ENCODE assay signal across 31 cellular contexts in genomic region chr12:50021071-50021470, GRCh38. TPM values are rescaled to one million over a fixed set of nuclear protein-coding genes. Genes with fewer than 3 reads are reported as not detected.
DNase-seq lines count a peak whose midpoint lies in the region; ATAC-seq, FAIRE-seq and TF ChIP-seq lines count a peak whose summit lies in the region.
"Had no signal": no experiment of that assay in that cellular context is flagged by ENCODE, and none has a peak within 500 bp of the region (broad histone marks: within the 10 kb centered on the region; RNA-seq: fewer than 3 reads in every experiment).

No MANE protein-coding gene starts in this region.

- no TSS peak for BruUV-seq in MCF 10A (replicated peaks; lab: Mats Ljungman, UMichigan)
- BruUV-seq in K562 (replicated peaks; lab: Mats Ljungman, UMichigan), result no TSS peak

- H3K9me3 ChIP-seq in breast epithelium, result no peaks in the 10 kb centered on the region
- no peaks in the 10 kb centered on the region for H3K9me3 ChIP-seq in K562 (replicated peaks; ENCODE audit: control insufficient read depth, insufficient read depth, low read depth, low read length)
- no peaks in the 10 kb centered on the region for H3K9me3 ChIP-seq in muscle layer of colon (ENCODE audit: low read length)
- H3K9me3 ChIP-seq in upper lobe of right lung, result no peaks in the 10 kb centered on the region
- H3K9me3 ChIP-seq in esophagus squamous epithelium, result no peaks in the 10 kb centered on the region
- H3K9me3 ChIP-seq: heart left ventricle, vagina had no signal

- TF ChIP-seq CTCF in MCF 10A (IDR thresholded peaks at IDR 0.05; ENCODE audit: unreplicated experiment), result no peak
- TF ChIP-seq CTCF in breast epithelium (IDR thresholded peaks at IDR 0.05), result no peak
- TF ChIP-seq CTCF in K562 (IDR thresholded peaks at IDR 0.05 in 2 of 3, conservative IDR thresholded peaks at IDR 0.05 in 1 of 3; ENCODE audit: insufficient read depth in 2 of 3, low read depth in 1 of 3, low read length in 3 of 3), result no peak
- no peak for TF ChIP-seq CTCF in upper lobe of right lung (IDR thresholded peaks at IDR 0.05)
- no peak for TF ChIP-seq CTCF in esophagus squamous epithelium (IDR thresholded peaks at IDR 0.05)

- H3K4me3 Mint-ChIP-seq in MCF 10A (ENCODE audit: unreplicated experiment), result no peak overlapping the region
- H3K4me3 Mint-ChIP-seq in T-cell, result no peak overlapping the region
- H3K4me3 Mint-ChIP-seq: activated CD4-positive, alpha-beta T cell treated with anti-CD3 and anti-CD28 coated beads, Interleukin-2, amount 10 ng/mL, durations not matched to agents 7 days and 5 days; H9; naive thymus-derived CD8-positive, alpha-beta T cell had no signal

- H3K27me3 ChIP-seq in breast epithelium (no peaks in the 10 kb centered on the region), K562 (ENCODE audit: control insufficient read depth in 2 of 2, insufficient read depth in 2 of 2, low read length in 2 of 2) (no peaks in the 10 kb centered on the region), muscle layer of colon (ENCODE audit: control insufficient read depth in 1 of 2, insufficient read depth in 2 of 2, low read length in 2 of 2) (no peaks in the 10 kb centered on the region), upper lobe of right lung (no peaks in the 10 kb centered on the region), esophagus squamous epithelium (no peaks in the 10 kb centered on the region)
- H3K27me3 ChIP-seq: heart left ventricle, vagina had no signal

- 73% methylated on average over 4 of the region's 4 CpGs for WGBS in K562 (ENCODE audit: insufficient coverage, low coverage, missing lambda C conversion rate)
- 61 to 70% methylated on average over 4 of the region's 4 CpGs for WGBS in esophagus squamous epithelium, 2 donors

- CTCF ChIA-PET in MCF 10A (lab: Yijun Ruan, JAX), result interaction anchor here (0.5 to 1.3 kb wide), 6 partner anchors 30 to 752 kb away, joined by 3 to 5 read pairs (median 4); no protein-coding TSS in a partner anchor
- CTCF ChIA-PET in K562 (lab: Yijun Ruan, JAX; ENCODE audit: low intra/inter-chr PET ratio), result no interaction called here
- CTCF ChIA-PET in T-cell (lab: Charles Lee), result interaction anchor here in 1 of 2 donors (1.0 kb wide), 1 partner anchor 55 kb away, joined by 3 read pairs; no protein-coding TSS in a partner anchor

- no peak for TF ChIP-seq RAD21 in K562 (CRISPR knock-in tag; conservative IDR thresholded peaks at IDR 0.05 in 1 of 2, IDR thresholded peaks at IDR 0.05 in 1 of 2)

- no peak overlapping the region for H3K27ac ChIP-seq in breast epithelium
- H3K27ac ChIP-seq in K562 (ENCODE audit: extremely low read depth, low read depth, low read length), result no peak overlapping the region
- H3K27ac ChIP-seq in muscle layer of colon (ENCODE audit: low read depth, low read length), result peak overlapping the region; percentile 41
- H3K27ac ChIP-seq in upper lobe of right lung, result peak overlapping the region; percentile 7
- H3K27ac ChIP-seq in esophagus squamous epithelium, result peak overlapping the region in 2 of 4 donors; percentile 31 to 35
- H3K27ac ChIP-seq: vagina had no signal

- H2AFZ ChIP-seq in K562 (ENCODE audit: low read depth, low read length), result no peak overlapping the region

- H3K9me3 Mint-ChIP-seq in MCF 10A (ENCODE audit: unreplicated experiment) (no peaks in the 10 kb centered on the region), T-cell (peaks cover 0 to 2% (median 0%) of the 10 kb centered on the region in 3 donors)
- H3K9me3 Mint-ChIP-seq: H9; naive thymus-derived CD8-positive, alpha-beta T cell had no signal

- H3K4me1 Mint-ChIP-seq in MCF 10A (ENCODE audit: insufficient read depth, unreplicated experiment) (peaks cover 61% of the 10 kb centered on the region), T-cell (peaks cover 17 to 22% (median 20%) of the 10 kb centered on the region in 3 donors)

- H3K27me3 Mint-ChIP-seq in MCF 10A (ENCODE audit: insufficient read depth, unreplicated experiment) (no peaks in the 10 kb centered on the region), T-cell (no peaks in the 10 kb centered on the region)
- H3K27me3 Mint-ChIP-seq: activated CD4-positive, alpha-beta T cell treated with anti-CD3 and anti-CD28 coated beads, Interleukin-2, amount 10 ng/mL, durations not matched to agents 7 days and 5 days; naive thymus-derived CD8-positive, alpha-beta T cell had no signal

- in situ Hi-C loops in K562 (cut with MboI), result no loop called here

- H3K4me1 ChIP-seq in breast epithelium, result no peaks in the 10 kb centered on the region
- peaks cover 12 to 17% of the 10 kb centered on the region in 2 experiments; a peak in 4 of 5 replicates for H3K4me1 ChIP-seq in K562 (replicated peaks in 1 of 2; ENCODE audit: control insufficient read depth in 2 of 2, insufficient read depth in 2 of 2, low read length in 2 of 2)
- H3K4me1 ChIP-seq in muscle layer of colon (ENCODE audit: insufficient read depth, low read length), result peaks cover 33% of the 10 kb centered on the region
- peaks cover 24% of the 10 kb centered on the region for H3K4me1 ChIP-seq in upper lobe of right lung
- peaks cover 3 to 48% (median 6%) of the 10 kb centered on the region in 3 donors for H3K4me1 ChIP-seq in esophagus squamous epithelium

- 0 out of 2 replicates have a peak, but pooled peaks cover 4% of the 10 kb centered on the region for H4K20me1 ChIP-seq in K562 (replicated peaks; ENCODE audit: control insufficient read depth, insufficient read depth, low read length)

- H3K4me3 ChIP-seq in breast epithelium (no peak overlapping the region), K562 (no peak overlapping the region), muscle layer of colon (ENCODE audit: low read depth in 1 of 2, low read length in 2 of 2) (no peak overlapping the region), upper lobe of right lung (no peak overlapping the region), esophagus squamous epithelium (no peak overlapping the region)
- H3K4me3 ChIP-seq: heart left ventricle, smooth muscle cell, vagina had no signal

- DNase-seq in MCF 10A (ENCODE audit: unreplicated experiment) (no peak), breast epithelium (ENCODE audit: low spot score in 2 of 2) (no peak), K562 (ENCODE audit: extremely low read depth in 1 of 4, low spot score in 3 of 4) (no peak), upper lobe of right lung (no peak), HuH-7.5 (ENCODE audit: low spot score) (no peak), T-cell (no peak), esophagus squamous epithelium (lab: John Stamatoyannopoulos, UW) (no peak)
- DNase-seq: activated CD4-positive, alpha-beta T cell treated with anti-CD3 and anti-CD28 coated beads, Interleukin-2, amount 10 ng/mL, durations not matched to agents 7 days and 5 days; activated effector memory CD4-positive, alpha-beta T cell treated with anti-CD3 and anti-CD28 coated beads, Interleukin-2, amount 50 U/mL, for 16 hours; C1 segment of cervical spinal cord; caudate nucleus; H9; heart left ventricle; naive thymus-derived CD8-positive, alpha-beta T cell; NCI-H1694; NCI-H226; NCI-H82; posterior cingulate gyrus; RPMI8226; stimulated activated CD4-positive, alpha-beta T cell treated with anti-CD3 and anti-CD28 coated beads, Interleukin-4, amount 100 ng/mL, for 4 hours; SW 1271 had no signal

- POLR2A ChIA-PET in MCF 10A (lab: Yijun Ruan, JAX) (no interaction called here), K562 (lab: Yijun Ruan, JAX) (interaction anchor here (0.7 to 2.4 kb wide), 5 partner anchors 8 to 29 kb away, joined by 3 to 7 read pairs (median 4); no protein-coding TSS in a partner anchor), T-cell (lab: Charles Lee) (no interaction called here)

- no peaks in the 10 kb centered on the region for H3K36me3 ChIP-seq in breast epithelium
- H3K36me3 ChIP-seq in K562 (ENCODE audit: control insufficient read depth, insufficient read depth, low read length), result peaks cover 48% of the 10 kb centered on the region
- no peaks in the 10 kb centered on the region for H3K36me3 ChIP-seq in muscle layer of colon (ENCODE audit: insufficient read depth, low read length)
- H3K36me3 ChIP-seq in upper lobe of right lung, result no peaks in the 10 kb centered on the region
- H3K36me3 ChIP-seq in esophagus squamous epithelium, result peaks cover 0 to 4% (median 0%) of the 10 kb centered on the region in 3 donors
- H3K36me3 ChIP-seq: heart left ventricle, vagina had no signal

- TF ChIP-seq POLR2A in breast epithelium (IDR thresholded peaks at IDR 0.05), result no peak
- 0 out of 2 replicates have a peak, but pooled peaks have one; percentile 8 for TF ChIP-seq POLR2A in K562 (conservative IDR thresholded peaks at IDR 0.05)
- TF ChIP-seq POLR2A in esophagus squamous epithelium (IDR thresholded peaks at IDR 0.05), result no peak

- peaks cover 93% of the 10 kb centered on the region for H3K79me2 ChIP-seq in K562 (ENCODE audit: control insufficient read depth, insufficient read depth, low read length)

- TF ChIP-seq EP300 in K562 (IDR thresholded peaks at IDR 0.05; ENCODE audit: low read length), result no peak

- H3K27ac Mint-ChIP-seq in MCF 10A (ENCODE audit: low read depth, unreplicated experiment), result peak overlapping the region; percentile 73
- no peak overlapping the region for H3K27ac Mint-ChIP-seq in T-cell
- H3K27ac Mint-ChIP-seq: naive thymus-derived CD8-positive, alpha-beta T cell had no signal

- no peak for ATAC-seq in K562
- no peak for ATAC-seq in upper lobe of right lung
- no peak for ATAC-seq in T-cell (replicated peaks in 1 of 4)
- ATAC-seq: esophagus mucosa; heart left ventricle; HepG2; naive thymus-derived CD8-positive, alpha-beta T cell had no signal

- H3K4me2 ChIP-seq in K562 (ENCODE audit: insufficient read depth, low read length), result no peak overlapping the region
- H3K4me2 ChIP-seq: smooth muscle cell had no signal

- H3K9me1 ChIP-seq in K562 (ENCODE audit: control insufficient read depth, insufficient read depth, low read length), result no peaks in the 10 kb centered on the region

- FAIRE-seq in K562 (lab: Jason Lieb, UNC), result no peak
- FAIRE-seq: D721Med, GM12891, HepG2, TTC549 had no signal

- peaks cover 8% of the 10 kb centered on the region for H3K36me3 Mint-ChIP-seq in MCF 10A (ENCODE audit: insufficient read depth, unreplicated experiment)
- no peaks in the 10 kb centered on the region for H3K36me3 Mint-ChIP-seq in T-cell

- H3K9ac ChIP-seq in K562 (ENCODE audit: insufficient read depth in 1 of 2, low read depth in 2 of 2, low read length in 2 of 2) (no peak overlapping the region; a peak in 1 of 4 replicates), muscle layer of colon (ENCODE audit: low read length) (no peak overlapping the region)

- intact Hi-C loops in MCF 10A (cut with micrococcal nuclease), result no loop called here
- intact Hi-C loops in breast epithelium (cut with DNase I; ENCODE audit: low total_unique reads), result no loop called here
- intact Hi-C loops in K562 (cut with micrococcal nuclease), result no loop called here
- intact Hi-C loops in upper lobe of right lung (cut with DNase I), result no loop called here
- intact Hi-C loops in esophagus squamous epithelium (cut with DNase I), result no loop called here

RNA-seq across cellular contexts. Expression of gene RACGAP1, which starts 4.2 kb away (rescaled TPM):
- 58.5 and 67.9 TPM in 2 replicates for total RNA-seq in MCF 10A (2022)
- total RNA-seq in breast epithelium, result 10 to 100 TPM in 2 of 3 donors, 1 to 10 TPM in 1; 7.5 to 33.9 (median 11.1) TPM
- total RNA-seq in K562 (2011; cell fraction: chromatin; rRNA removed; ENCODE audit: low replicate concordance), result 76.8 and 166 TPM in 2 replicates
- total RNA-seq in K562 (2011; cell fraction: nucleolus; rRNA removed), result 53.0 and 66.8 TPM in 2 replicates
- total RNA-seq in K562 (2011; cell fraction: nucleoplasm; rRNA removed), result 66.9 and 71.0 TPM in 2 replicates
- total RNA-seq in K562 (2014; rRNA removed), result 56.7 and 57.3 TPM in 2 replicates
- 85.1 and 93.6 TPM in 2 replicates for total RNA-seq in K562 (2014; rRNA removed; fragmentation: Illumina TruSeq; extraction: Trizol)
- total RNA-seq in K562 (2015; rRNA removed; fragmentation: Illumina TruSeq; extraction: Trizol), result 66.2 and 69.9 TPM in 2 replicates
- 86.2 and 88.6 TPM in 2 replicates for total RNA-seq in K562 (2021)
- polyA plus RNA-seq in K562 (2011; rRNA removed), result 78.6 and 92.9 TPM in 2 replicates
- 36.1 and 60.3 TPM in 2 replicates for polyA plus RNA-seq in K562 (2011; cell fraction: cytosol; rRNA removed)
- 75.1 and 97.6 TPM in 2 replicates for polyA plus RNA-seq in K562 (2011; cell fraction: nucleus; rRNA removed)
- 51.9 and 71.6 TPM in 2 replicates for polyA plus RNA-seq in K562 (2012)
- polyA plus RNA-seq in K562 (2014; fragmentation: Illumina TruSeq; extraction: Trizol), result 79.7 and 80.0 TPM in 2 replicates
- polyA plus RNA-seq in K562 (2014; fragmentation: Nextera tagmentation; extraction: Ambion mirVana), result 10 to 100 TPM; 56.4 to 71.8 TPM
- polyA plus RNA-seq in K562 (2014; rRNA removed), result 60.4 and 65.3 TPM in 2 replicates
- 172 and 188 TPM in 2 replicates for polyA minus RNA-seq in K562 (2011; rRNA and poly(A)+ RNA removed)
- 49.3 and 53.4 TPM in 2 replicates for polyA minus RNA-seq in K562 (2011; cell fraction: cytosol; rRNA and poly(A)+ RNA removed)
- polyA minus RNA-seq in K562 (2011; cell fraction: nucleus; rRNA and poly(A)+ RNA removed), result 31.1 and 63.0 TPM in 2 replicates
- 10.8 TPM for total RNA-seq in upper lobe of right lung
- 10 to 100 TPM in 3 of 5 donors, 1 to 10 TPM in 2; 5.5 to 14.8 (median 13.9) TPM for total RNA-seq in T-cell
- 10 to 100 TPM; 20.1 to 44.7 (median 33.6) TPM for total RNA-seq in esophagus squamous epithelium

RNA-seq across cellular contexts. Expression of gene ASIC1, which starts 36.3 kb away (rescaled TPM):
- total RNA-seq in MCF 10A (2022) (1.3 and 1.7 TPM in 2 replicates), breast epithelium (under 1 TPM; 0.80 to 0.98 (median 0.88) TPM), K562 (2014; rRNA removed) (0.45 and 0.69 TPM in 2 replicates), K562 (2014; rRNA removed; fragmentation: Illumina TruSeq; extraction: Trizol) (0.15 and 0.22 TPM in 2 replicates), K562 (2015; rRNA removed; fragmentation: Illumina TruSeq; extraction: Trizol) (0.14 and 0.19 TPM in 2 replicates), K562 (2021) (1.2 TPM in 2 replicates), upper lobe of right lung (0.35 TPM), T-cell (1 to 10 TPM; 1.6 to 9.1 (median 5.1) TPM), esophagus squamous epithelium (1 to 10 TPM; 1.5 to 5.7 (median 2.6) TPM)
- 4.7 and 13.5 TPM in 2 replicates for total RNA-seq in K562 (2011; cell fraction: chromatin; rRNA removed; ENCODE audit: low replicate concordance)
- total RNA-seq in K562 (2011; cell fraction: nucleolus; rRNA removed), result 6.7 TPM in 2 replicates
- 6.2 and 10.1 TPM in 2 replicates for total RNA-seq in K562 (2011; cell fraction: nucleoplasm; rRNA removed)
- polyA plus RNA-seq in K562 (2011; rRNA removed) (1.7 and 2.1 TPM in 2 replicates), K562 (2014; fragmentation: Illumina TruSeq; extraction: Trizol) (0.97 and 1.1 TPM in 2 replicates), K562 (2014; fragmentation: Nextera tagmentation; extraction: Ambion mirVana) (under 1 TPM; 0.01 to 0.17 TPM), K562 (2014; rRNA removed) (0.81 and 1.2 TPM in 2 replicates)
- 2.2 and 2.4 TPM in 2 replicates for polyA plus RNA-seq in K562 (2011; cell fraction: cytosol; rRNA removed)
- polyA plus RNA-seq in K562 (2011; cell fraction: nucleus; rRNA removed), result 6.8 and 7.2 TPM in 2 replicates
- polyA plus RNA-seq in K562 (2012), result 0.69 and 2.0 TPM in 2 replicates
- 1.4 and 1.8 TPM in 2 replicates for polyA minus RNA-seq in K562 (2011; rRNA and poly(A)+ RNA removed)
- 0.64 and 1.8 TPM in 2 replicates for polyA minus RNA-seq in K562 (2011; cell fraction: cytosol; rRNA and poly(A)+ RNA removed)
- 0.78 and 1.2 TPM in 2 replicates for polyA minus RNA-seq in K562 (2011; cell fraction: nucleus; rRNA and poly(A)+ RNA removed)

RNA-seq across cellular contexts. Expression of gene AQP6, which starts 48.3 kb away (rescaled TPM):
- total RNA-seq in MCF 10A (2022) (not detected in 2 replicates), breast epithelium (under 1 TPM in 1 of 3 donors, not detected in 2; 0.16 TPM), K562 (2014; rRNA removed) (0.05 TPM in 1 of 2 replicates, not detected in the other), K562 (2014; rRNA removed; fragmentation: Illumina TruSeq; extraction: Trizol) (not detected in 2 replicates), K562 (2015; rRNA removed; fragmentation: Illumina TruSeq; extraction: Trizol) (not detected in 2 replicates), K562 (2021) (not detected in 2 replicates), upper lobe of right lung (0.35 TPM), T-cell (not detected), esophagus squamous epithelium (not detected)
- 0.09 and 0.14 TPM in 2 replicates for total RNA-seq in K562 (2011; cell fraction: chromatin; rRNA removed; ENCODE audit: low replicate concordance)
- not detected in 2 replicates for total RNA-seq in K562 (2011; cell fraction: nucleolus; rRNA removed)
- not detected in 2 replicates for total RNA-seq in K562 (2011; cell fraction: nucleoplasm; rRNA removed)
- polyA plus RNA-seq in K562 (2011; rRNA removed) (not detected in 2 replicates), K562 (2014; fragmentation: Illumina TruSeq; extraction: Trizol) (not detected in 2 replicates), K562 (2014; fragmentation: Nextera tagmentation; extraction: Ambion mirVana) (not detected), K562 (2014; rRNA removed) (0.12 TPM in 1 of 2 replicates, not detected in the other)
- 0.01 TPM in 1 of 2 replicates, not detected in the other for polyA plus RNA-seq in K562 (2011; cell fraction: cytosol; rRNA removed)
- polyA plus RNA-seq in K562 (2011; cell fraction: nucleus; rRNA removed), result 0.17 TPM in 1 of 2 replicates, not detected in the other
- polyA plus RNA-seq in K562 (2012), result 0.04 TPM in 1 of 2 replicates, not detected in the other
- polyA minus RNA-seq in K562 (2011; rRNA and poly(A)+ RNA removed), result not detected in 2 replicates
- not detected in 2 replicates for polyA minus RNA-seq in K562 (2011; cell fraction: cytosol; rRNA and poly(A)+ RNA removed)
- polyA minus RNA-seq in K562 (2011; cell fraction: nucleus; rRNA and poly(A)+ RNA removed), result not detected in 2 replicates
- total RNA-seq: A172; activated CD4-positive, alpha-beta T cell treated with anti-CD3 and anti-CD28 coated beads, Interleukin-2, amount 10 ng/mL, durations not matched to agents 7 days and 5 days; esophagus mucosa; heart left ventricle; liver; naive thymus-derived CD8-positive, alpha-beta T cell; smooth muscle cell; vagina had no signal
- polyA plus RNA-seq: naive thymus-derived CD8-positive, alpha-beta T cell; smooth muscle cell had no signal

RNA-seq across cellular contexts. Expression of gene AQP5, which starts 59.4 kb away (rescaled TPM):
- total RNA-seq in MCF 10A (2022), result not detected in 2 replicates
- total RNA-seq in breast epithelium, result 1 to 10 TPM in 2 of 3 donors, not detected in 1; 3.1 to 4.6 TPM
- not detected in 2 replicates for total RNA-seq in K562 (2011; cell fraction: chromatin; rRNA removed; ENCODE audit: low replicate concordance)
- total RNA-seq in K562 (2011; cell fraction: nucleolus; rRNA removed), result not detected in 2 replicates
- total RNA-seq in K562 (2011; cell fraction: nucleoplasm; rRNA removed), result not detected in 2 replicates
- total RNA-seq in K562 (2014; rRNA removed), result not detected in 2 replicates
- total RNA-seq in K562 (2014; rRNA removed; fragmentation: Illumina TruSeq; extraction: Trizol), result not detected in 2 replicates
- not detected in 2 replicates for total RNA-seq in K562 (2015; rRNA removed; fragmentation: Illumina TruSeq; extraction: Trizol)
- total RNA-seq in K562 (2021), result not detected in 2 replicates
- polyA plus RNA-seq in K562 (2011; rRNA removed), result not detected in 2 replicates
- polyA plus RNA-seq in K562 (2011; cell fraction: cytosol; rRNA removed), result not detected in 2 replicates
- polyA plus RNA-seq in K562 (2011; cell fraction: nucleus; rRNA removed), result not detected in 2 replicates
- polyA plus RNA-seq in K562 (2012), result not detected in 2 replicates
- not detected in 2 replicates for polyA plus RNA-seq in K562 (2014; fragmentation: Illumina TruSeq; extraction: Trizol)
- not detected for polyA plus RNA-seq in K562 (2014; fragmentation: Nextera tagmentation; extraction: Ambion mirVana)
- polyA plus RNA-seq in K562 (2014; rRNA removed), result not detected in 2 replicates
- not detected in 2 replicates for polyA minus RNA-seq in K562 (2011; rRNA and poly(A)+ RNA removed)
- not detected in 2 replicates for polyA minus RNA-seq in K562 (2011; cell fraction: cytosol; rRNA and poly(A)+ RNA removed)
- polyA minus RNA-seq in K562 (2011; cell fraction: nucleus; rRNA and poly(A)+ RNA removed), result not detected in 2 replicates
- total RNA-seq in upper lobe of right lung, result 14.3 TPM
- total RNA-seq in T-cell, result not detected
- 10 to 100 TPM in 3 of 4 donors, 1 to 10 TPM in 1; 4.7 to 42.2 (median 18.6) TPM for total RNA-seq in esophagus squamous epithelium
- total RNA-seq: activated CD4-positive, alpha-beta T cell treated with anti-CD3 and anti-CD28 coated beads, Interleukin-2, amount 10 ng/mL, durations not matched to agents 7 days and 5 days; HepG2; liver; naive thymus-derived CD8-positive, alpha-beta T cell; smooth muscle cell; vagina had no signal
- polyA plus RNA-seq: HepG2; liver; naive thymus-derived CD8-positive, alpha-beta T cell; smooth muscle cell had no signal

Comparison
In these comparisons a context has a peak if more than half of its experiments do, and no peak if none do; other contexts are left out.
1. H3K27ac ChIP-seq: peak in muscle layer of colon (single experiment) and upper lobe of right lung (single experiment); none in breast epithelium (0 of 2) and K562 (single experiment).